7 cellular contexts compared by ENCODE assay signal in the genomic region with DNA sequence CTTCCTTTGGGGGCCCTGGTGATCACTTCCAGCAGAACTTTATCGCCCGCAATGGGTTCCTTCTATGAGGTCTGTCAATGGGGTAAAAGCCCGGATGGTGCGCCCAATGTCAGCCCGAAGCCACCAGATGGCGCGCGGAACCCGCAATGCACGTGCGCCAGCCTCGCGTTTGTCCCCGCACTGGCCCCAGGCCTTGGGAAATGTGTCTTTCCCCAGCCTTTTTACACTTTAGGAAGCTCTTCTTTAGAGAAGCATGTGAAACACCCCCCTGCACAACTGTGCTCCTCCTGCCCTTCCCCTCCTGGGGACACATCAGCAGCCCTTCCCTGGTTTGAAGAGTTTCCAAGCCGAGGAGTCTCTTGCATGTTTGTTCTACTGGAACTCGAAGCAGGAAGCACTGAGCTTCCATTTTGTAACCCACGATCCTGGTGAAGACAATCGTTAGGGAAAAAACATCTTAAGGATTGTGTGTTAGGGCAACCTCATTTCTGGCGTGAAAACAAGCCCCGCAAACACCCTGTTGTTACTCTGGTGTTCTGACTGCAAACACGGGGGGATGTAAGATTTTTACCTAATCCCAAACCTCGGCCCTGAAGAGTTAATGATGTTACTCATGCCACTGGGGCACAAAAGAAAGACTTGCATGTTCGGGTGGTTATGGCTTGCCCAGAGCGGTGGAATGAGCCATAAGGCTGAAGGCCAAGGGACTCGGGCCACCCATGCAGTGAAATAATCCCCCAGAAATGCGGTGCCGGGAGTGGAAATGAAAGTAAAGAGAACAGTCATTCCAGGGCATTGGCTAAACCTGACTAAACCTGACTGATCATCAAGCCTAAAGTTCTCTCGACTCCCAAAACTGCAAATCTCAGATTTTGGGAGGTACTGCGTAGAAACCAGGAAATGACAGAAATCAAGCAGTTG. TPM values are rescaled to one million over a fixed set of nuclear protein-coding genes. Genes with fewer than 3 reads are reported as not detected.
DNase-seq lines count a peak whose midpoint lies in the region; ATAC-seq and TF ChIP-seq lines count a peak whose summit lies in the region.

No MANE protein-coding gene starts in this region.

- TF ChIP-seq CTCF in GM13977 (IDR thresholded peaks at IDR 0.05; ENCODE audit: extremely low read depth, insufficient read depth, missing control alignments) (peak; percentile 85), lung (IDR thresholded peaks at IDR 0.05; ENCODE audit: control extremely low read depth, extremely low read depth) (peak; percentile 83)

- H3K27ac ChIP-seq in lung (ENCODE audit: low read depth in 1 of 2, low read length in 1 of 2), result peak overlapping the region; percentile 85 to 86

- WGBS in lung, 2 donors, result 23 to 25% methylated on average over 29 of the region's 29 CpGs

- ATAC-seq in HG03280 (IDR thresholded peaks at IDR 0.05; ENCODE audit: unreplicated experiment), result peak; percentile 71
- ATAC-seq in lung (ENCODE audit: insufficient read depth, low FRiP score), result peak; percentile 94

- no peaks in the 10 kb centered on the region for H3K27me3 ChIP-seq in lung (ENCODE audit: control insufficient read depth, insufficient read depth)

- peaks cover 4 to 10% of the 10 kb centered on the region in 2 donors for H3K4me1 ChIP-seq in lung (ENCODE audit: control insufficient read depth in 2 of 2, insufficient read depth in 2 of 2, low read length in 2 of 2)

- H3K9me3 ChIP-seq in lung (ENCODE audit: control insufficient read depth in 2 of 2, insufficient read depth in 1 of 2, low read length in 1 of 2), result no peaks in the 10 kb centered on the region

- H3K36me3 ChIP-seq in lung (ENCODE audit: control insufficient read depth in 2 of 2, insufficient read depth in 2 of 2, low read length in 2 of 2), result no peaks in the 10 kb centered on the region

- in situ Hi-C loops in GM13977 (cut with MboI; ENCODE audit: low pct_unique_long_range_greater_than_20kb, low sequenced_read_pairs, unreplicated experiment), result loop anchor here (5.0 to 25.0 kb wide), 4 partner anchors 95 to 593 kb away; no protein-coding TSS in a partner anchor

- no peak overlapping the region for H3K4me3 ChIP-seq in lung

- peak; percentile 55 for DNase-seq in GM13977 (ENCODE audit: low spot score)
- DNase-seq in NCI-H748 (lab: John Stamatoyannopoulos, UW; ENCODE audit: unreplicated experiment), result peak; percentile 65
- DNase-seq in activated CD4-positive, alpha-beta T cell treated with anti-CD3 and anti-CD28 coated beads, Interleukin-2, amount 50 U/mL, for 48 hours, result peak; percentile 89 to 92
- peak; percentile 92 for DNase-seq in dermis blood vessel endothelial cell
- peak; percentile 91 for DNase-seq in lung (ENCODE audit: low spot score)
- DNase-seq in stimulated activated CD4-positive, alpha-beta T cell treated with anti-CD3 and anti-CD28 coated beads, Interleukin-4, amount 100 ng/mL, for 48 hours (ENCODE audit: low read depth in 2 of 2), result peak; percentile 80 to 84

RNA-seq across cellular contexts. Expression of a gene that starts 20.4 kb away (rescaled TPM):
- total RNA-seq in dermis blood vessel endothelial cell (16.7 and 23.3 TPM in 2 replicates), lung (10 to 100 TPM; 27.7 to 32.2 TPM)
- polyA plus RNA-seq in lung, result 10 to 100 TPM; 11.2 to 48.7 TPM
